23 cellular contexts compared by ENCODE assay signal in the genomic region with DNA sequence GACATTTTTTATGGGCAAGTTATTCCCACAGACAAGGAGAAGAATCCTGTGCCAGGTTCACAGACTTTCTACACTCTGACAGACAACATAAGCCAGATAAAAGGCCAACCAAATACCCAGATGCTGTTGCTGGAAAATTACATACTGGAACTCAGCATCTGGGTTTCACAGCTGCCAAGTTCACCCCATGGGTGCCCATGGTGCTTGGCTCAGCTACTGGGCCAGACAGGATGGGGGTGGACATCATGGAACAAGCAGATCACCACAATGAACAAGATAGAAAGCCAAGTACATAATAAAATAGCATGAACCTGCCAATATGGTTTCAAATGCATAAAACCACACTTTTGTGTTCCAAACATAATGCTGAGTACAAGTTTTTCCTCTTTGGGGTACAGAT.
"Had no signal": no experiment of that assay in that cellular context is flagged by ENCODE, and none has a peak within 500 bp of the region (broad histone marks: within the 10 kb centered on the region; RNA-seq: fewer than 3 reads in every experiment).

No MANE protein-coding gene starts in this region.

- H3K27ac ChIP-seq: hepatocyte, sigmoid colon, testis, uterus had no signal

- H3K27me3 ChIP-seq: hepatocyte, sigmoid colon, testis, uterus had no signal

- H3K4me3 ChIP-seq: hepatocyte, lung, sigmoid colon, smooth muscle cell, testis, uterus had no signal

- H3K36me3 ChIP-seq: sigmoid colon, uterus had no signal

- ATAC-seq: activated CD4-positive, CD25-positive, alpha-beta regulatory T cell treated with anti-CD3 and anti-CD28 coated beads, Interleukin-2, amount 50 U/mL, for 24 hours; activated T-cell treated with anti-CD3 and anti-CD28 coated beads, Interleukin-2, amount 50 U/mL, for 72 hours; left lobe of liver; naive thymus-derived CD8-positive, alpha-beta T cell had no signal

- H3K9me3 ChIP-seq: sigmoid colon, testis, uterus had no signal

- DNase-seq: activated CD4-positive, alpha-beta memory T cell treated with anti-CD3 and anti-CD28 coated beads, Interleukin-2, amount 10 ng/mL, durations not matched to agents 7 days and 5 days; activated CD4-positive, alpha-beta T cell treated with anti-CD3 and anti-CD28 coated beads, Interleukin-2, amount 10 ng/mL, durations not matched to agents 24 days and 14 days; activated effector memory CD4-positive, alpha-beta T cell treated with Interleukin-2 at 50 U/mL for 16 hours; activated naive CD4-positive, alpha-beta T cell treated with anti-CD3 and anti-CD28 coated beads for 36 hours; activated naive CD8-positive, alpha-beta T cell treated with anti-CD3 and anti-CD28 coated beads, Interleukin-2, amount 10 ng/mL, durations not matched to agents 7 days and 5 days; activated T-cell treated with anti-CD3 and anti-CD28 coated beads, Interleukin-2, amount 50 U/mL, for 72 hours; amygdala; effector CD4-positive, alpha-beta T cell; glutamatergic neuron; immature natural killer cell; naive thymus-derived CD8-positive, alpha-beta T cell; retina; sigmoid colon; stimulated activated CD4-positive, alpha-beta T cell treated with anti-CD3 and anti-CD28 coated beads, Interleukin-4, amount 100 ng/mL, for 1 hour; stimulated activated naive CD4-positive, alpha-beta T cell; testis; trophoblast cell; uterus had no signal
